8 cellular contexts compared by ENCODE assay signal in the genomic region with DNA sequence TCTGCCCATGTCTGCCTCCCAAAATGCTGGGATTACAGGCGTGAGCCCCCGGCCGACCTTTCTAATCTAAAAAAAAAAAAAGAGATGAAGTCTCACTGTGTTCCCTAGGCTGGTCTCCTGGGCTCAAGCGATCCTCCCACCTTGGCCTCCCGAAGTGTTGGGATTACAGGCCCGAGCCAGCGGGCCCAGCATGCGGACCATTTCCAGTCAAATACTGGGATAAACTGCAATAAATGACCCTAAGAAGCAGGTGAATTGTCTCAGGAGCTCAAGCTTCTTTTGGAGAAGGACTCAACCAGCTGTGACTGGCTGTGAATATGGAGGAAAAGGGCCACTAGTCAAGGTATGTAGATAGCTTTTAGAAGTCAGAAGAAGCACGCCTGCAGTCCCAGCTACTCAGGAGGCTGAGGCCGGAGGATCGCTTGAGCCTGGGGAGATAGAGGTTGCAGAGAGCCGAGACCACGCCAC. TPM values are rescaled to one million over a fixed set of nuclear protein-coding genes. Genes with fewer than 3 reads are reported as not detected.
DNase-seq lines count a peak whose midpoint lies in the region; ATAC-seq, FAIRE-seq and TF ChIP-seq lines count a peak whose summit lies in the region.

No MANE protein-coding gene starts in this region.

- DNase-seq in ascending aorta (ENCODE audit: low spot score in 2 of 2) (no peak), lung (ENCODE audit: low spot score) (no peak), urothelium cell line (ENCODE audit: low spot score) (peak; percentile 9), DMS153 treated with DMSO at 0.1 percent for 48 hours (lab: John Stamatoyannopoulos, UW; ENCODE audit: unreplicated experiment) (no peak), NCI-H2029 treated with DMSO at 0.1 percent for 48 hours (lab: John Stamatoyannopoulos, UW) (no peak)
- DNase-seq in stimulated activated CD4-positive, alpha-beta T cell treated with anti-CD3 and anti-CD28 coated beads, Interleukin-4, amount 100 ng/mL, for 4 hours: no peak

- H3K4me3 ChIP-seq in ascending aorta: peak overlapping the region; percentile 68 to 93
- H3K4me3 ChIP-seq in lung: peak overlapping the region; percentile 7

- WGBS in lung, 2 donors: 66 to 78% methylated on average over 13 of the region's 13 CpGs

- ATAC-seq in HG02938 (IDR thresholded peaks at IDR 0.05; ENCODE audit: unreplicated experiment) (peak; percentile 10), lung (ENCODE audit: insufficient read depth, low FRiP score) (no peak)

- H3K27ac ChIP-seq in 22Rv1: peak overlapping the region; percentile 98
- peak overlapping the region; percentile 99 to 100 for H3K27ac ChIP-seq in ascending aorta
- peak overlapping the region; percentile 69 to 73 for H3K27ac ChIP-seq in lung (ENCODE audit: low read depth in 1 of 2, low read length in 1 of 2)

- no peak for FAIRE-seq in urothelium cell line (lab: Jason Lieb, UNC)

- H3K4me1 ChIP-seq in ascending aorta (peaks cover 0 to 3% of the 10 kb centered on the region in 2 donors), lung (ENCODE audit: control insufficient read depth in 2 of 2, insufficient read depth in 2 of 2, low read length in 2 of 2) (peaks cover 2 to 8% of the 10 kb centered on the region in 2 donors)

- H3K9me3 ChIP-seq in ascending aorta: no peaks in the 10 kb centered on the region
- H3K9me3 ChIP-seq in lung (ENCODE audit: control insufficient read depth in 2 of 2, insufficient read depth in 1 of 2, low read length in 1 of 2): no peaks in the 10 kb centered on the region

- H3K36me3 ChIP-seq in ascending aorta (no peaks in the 10 kb centered on the region), lung (ENCODE audit: control insufficient read depth in 2 of 2, insufficient read depth in 2 of 2, low read length in 2 of 2) (no peaks in the 10 kb centered on the region)

- intact Hi-C loops in ascending aorta (cut with DNase I): loop anchor here (1.0 to 10.0 kb wide), 5 partner anchors 36 to 517 kb away; a partner anchor contains a TSS

- no peak for TF ChIP-seq CTCF in 22Rv1 (IDR thresholded peaks at IDR 0.05)
- no peak for TF ChIP-seq CTCF in ascending aorta (IDR thresholded peaks at IDR 0.05)
- TF ChIP-seq CTCF in lung (IDR thresholded peaks at IDR 0.05; ENCODE audit: control extremely low read depth, extremely low read depth): no peak

- H3K27me3 ChIP-seq in ascending aorta: no peaks in the 10 kb centered on the region
- no peaks in the 10 kb centered on the region for H3K27me3 ChIP-seq in lung (ENCODE audit: control insufficient read depth, insufficient read depth)

RNA-seq across cellular contexts. Expression of a gene that starts 0.6 kb away (rescaled TPM):
- 14.9 TPM for total RNA-seq in ascending aorta
- 10 to 100 TPM; 26.8 to 44.7 TPM for total RNA-seq in lung
- polyA plus RNA-seq in lung: 10 to 100 TPM; 32.6 to 44.0 TPM

RNA-seq across cellular contexts. Expression of a gene that starts 36.0 kb away (rescaled TPM):
- total RNA-seq in ascending aorta (9.7 TPM), lung (10 to 100 TPM; 23.7 to 30.8 TPM)
- polyA plus RNA-seq in lung: 10 to 100 TPM in 1 of 2 donors, 1 to 10 TPM in 1; 7.7 to 11.5 TPM
